25 cellular contexts compared by ENCODE assay signal in the genomic region with DNA sequence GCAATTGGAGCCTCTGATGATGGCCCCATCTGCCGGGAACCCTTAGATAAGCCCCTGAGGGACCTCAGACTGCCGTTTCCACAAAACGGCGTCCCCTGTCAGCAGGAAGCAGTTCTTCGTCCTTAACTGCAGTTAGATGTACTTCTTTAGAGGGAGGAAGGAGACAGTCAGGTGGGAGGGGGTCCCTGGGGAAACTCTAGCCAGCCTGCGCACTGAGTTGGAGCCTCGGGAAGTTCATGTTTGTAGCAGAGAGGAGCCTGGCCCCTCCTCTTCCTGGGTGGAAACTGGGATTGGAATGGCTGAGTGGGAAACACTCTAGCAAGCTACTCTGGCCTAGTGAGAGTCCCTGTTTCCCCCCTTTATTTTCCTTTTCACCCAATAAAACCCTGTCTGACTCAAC.
"Had no signal": no experiment of that assay in that cellular context is flagged by ENCODE, and none has a peak within 500 bp of the region (broad histone marks: within the 10 kb centered on the region; RNA-seq: fewer than 3 reads in every experiment).

No MANE protein-coding gene starts in this region.

- H3K27ac ChIP-seq: adrenal gland, breast epithelium, KMS-11, PC-9 had no signal

- H3K4me1 ChIP-seq: adrenal gland, breast epithelium had no signal

- ATAC-seq: activated T-cell treated with anti-CD3 and anti-CD28 coated beads, Interleukin-2, amount 50 U/mL, for 4 hours had no signal

- H3K9ac ChIP-seq: KMS-11 had no signal

- H3K4me3 ChIP-seq: adrenal gland, breast epithelium, MG63, PC-9 had no signal

- H3K4me3 Mint-ChIP-seq: activated CD4-positive, alpha-beta memory T cell treated with anti-CD3 and anti-CD28 coated beads for 36 hours; activated CD4-positive, alpha-beta T cell treated with anti-CD3 and anti-CD28 coated beads, Interleukin-2, amount 10 ng/mL, durations not matched to agents 7 days and 5 days; activated naive CD4-positive, alpha-beta T cell treated with anti-CD3 and anti-CD28 coated beads, Interleukin-2, amount 10 ng/mL, durations not matched to agents 7 days and 5 days; activated naive CD8-positive, alpha-beta T cell treated with anti-CD3 and anti-CD28 coated beads for 36 hours; activated T-cell treated with anti-CD3 and anti-CD28 coated beads, Interleukin-2, amount 50 U/mL, for 4 hours; T-helper 2 cell treated with Interferon-gamma antibody and Interleukin-4, amounts not matched to agents 5 μg/mL and 100 μg/mL, for 36 hours had no signal

- H3K9me3 ChIP-seq: adrenal gland, breast epithelium, MG63 had no signal

- H3K36me3 ChIP-seq: adrenal gland, breast epithelium, MG63 had no signal

- DNase-seq: activated CD4-positive, alpha-beta memory T cell treated with anti-CD3 and anti-CD28 coated beads for 36 hours; activated CD4-positive, alpha-beta T cell treated with anti-CD3 and anti-CD28 coated beads, Interleukin-2, amount 10 ng/mL, durations not matched to agents 7 days and 5 days; activated CD4-positive, CD25-positive, alpha-beta regulatory T cell; activated CD8-positive, alpha-beta memory T cell treated with anti-CD3 and anti-CD28 coated beads for 24 hours; activated gamma-delta T cell treated with Interleukin-2 at 50 U/mL for 16 hours; activated naive CD4-positive, alpha-beta T cell treated with anti-CD3 and anti-CD28 coated beads, Interleukin-2, amount 10 ng/mL, durations not matched to agents 7 days and 5 days; activated naive CD8-positive, alpha-beta T cell treated with anti-CD3 and anti-CD28 coated beads for 36 hours; activated T-cell treated with anti-CD3 and anti-CD28 coated beads, Interleukin-2, amount 50 U/mL, for 4 hours; adrenal gland; anterior cingulate cortex; caudate nucleus; MG63; MV-4-11; NCI-H1092 treated with DMSO at 0.1 percent for 48 hours; NCI-H1417 treated with DMSO at 0.1 percent for 48 hours; NCI-H1694; NCI-H2029; NCI-H2107; NCI-H510A treated with DMSO at 0.1 percent for 48 hours; PC-9; SHP77 treated with DMSO at 0.1 percent for 48 hours had no signal

- H3K27me3 ChIP-seq: adrenal gland, breast epithelium, MG63 had no signal

- H3K4me1 Mint-ChIP-seq: activated CD4-positive, alpha-beta T cell treated with anti-CD3 and anti-CD28 coated beads, Interleukin-2, amount 10 ng/mL, durations not matched to agents 7 days and 5 days; activated naive CD4-positive, alpha-beta T cell treated with anti-CD3 and anti-CD28 coated beads, Interleukin-2, amount 10 ng/mL, durations not matched to agents 7 days and 5 days; activated naive CD8-positive, alpha-beta T cell treated with anti-CD3 and anti-CD28 coated beads for 36 hours had no signal

- H3K36me3 Mint-ChIP-seq: activated CD4-positive, alpha-beta memory T cell treated with anti-CD3 and anti-CD28 coated beads for 36 hours; activated naive CD4-positive, alpha-beta T cell treated with anti-CD3 and anti-CD28 coated beads, Interleukin-2, amount 10 ng/mL, durations not matched to agents 7 days and 5 days; activated naive CD8-positive, alpha-beta T cell treated with anti-CD3 and anti-CD28 coated beads for 36 hours had no signal

- H3K27ac Mint-ChIP-seq: activated CD4-positive, alpha-beta memory T cell treated with anti-CD3 and anti-CD28 coated beads for 36 hours; activated CD4-positive, alpha-beta T cell treated with anti-CD3 and anti-CD28 coated beads, Interleukin-2, amount 10 ng/mL, durations not matched to agents 7 days and 5 days; activated naive CD4-positive, alpha-beta T cell treated with anti-CD3 and anti-CD28 coated beads, Interleukin-2, amount 10 ng/mL, durations not matched to agents 7 days and 5 days; activated naive CD8-positive, alpha-beta T cell treated with anti-CD3 and anti-CD28 coated beads for 36 hours; activated T-helper 2 cell treated with anti-CD3 and anti-CD28 coated beads, Interferon-gamma antibody, Interleukin-2, Interleukin-4, amounts not matched to agents 10 μg/mL and 5 μg/mL and 100 μg/mL, durations not matched to agents 14 hours and 24 hours and 36 hours; T-helper 2 cell treated with Interferon-gamma antibody and Interleukin-4, amounts not matched to agents 5 μg/mL and 100 μg/mL, for 36 hours had no signal

- H3K4me2 ChIP-seq: KMS-11, PC-9 had no signal

- H3K9me3 Mint-ChIP-seq: activated CD4-positive, alpha-beta T cell treated with anti-CD3 and anti-CD28 coated beads, Interleukin-2, amount 10 ng/mL, durations not matched to agents 7 days and 5 days; activated naive CD8-positive, alpha-beta T cell treated with anti-CD3 and anti-CD28 coated beads for 36 hours; activated T-helper 2 cell treated with anti-CD3 and anti-CD28 coated beads, Interferon-gamma antibody, Interleukin-2, Interleukin-4, amounts not matched to agents 10 μg/mL and 5 μg/mL and 100 μg/mL, durations not matched to agents 14 hours and 24 hours and 36 hours; T-helper 2 cell treated with Interferon-gamma antibody and Interleukin-4, amounts not matched to agents 5 μg/mL and 100 μg/mL, for 36 hours had no signal

- H3K27me3 Mint-ChIP-seq: activated CD4-positive, alpha-beta memory T cell treated with anti-CD3 and anti-CD28 coated beads for 36 hours; activated CD4-positive, alpha-beta T cell treated with anti-CD3 and anti-CD28 coated beads, Interleukin-2, amount 10 ng/mL, durations not matched to agents 7 days and 5 days; activated naive CD4-positive, alpha-beta T cell treated with anti-CD3 and anti-CD28 coated beads, Interleukin-2, amount 10 ng/mL, durations not matched to agents 7 days and 5 days; activated naive CD8-positive, alpha-beta T cell treated with anti-CD3 and anti-CD28 coated beads for 36 hours had no signal
